Comparison of ENCODE assay signal across 8 cellular contexts in the genomic region with DNA sequence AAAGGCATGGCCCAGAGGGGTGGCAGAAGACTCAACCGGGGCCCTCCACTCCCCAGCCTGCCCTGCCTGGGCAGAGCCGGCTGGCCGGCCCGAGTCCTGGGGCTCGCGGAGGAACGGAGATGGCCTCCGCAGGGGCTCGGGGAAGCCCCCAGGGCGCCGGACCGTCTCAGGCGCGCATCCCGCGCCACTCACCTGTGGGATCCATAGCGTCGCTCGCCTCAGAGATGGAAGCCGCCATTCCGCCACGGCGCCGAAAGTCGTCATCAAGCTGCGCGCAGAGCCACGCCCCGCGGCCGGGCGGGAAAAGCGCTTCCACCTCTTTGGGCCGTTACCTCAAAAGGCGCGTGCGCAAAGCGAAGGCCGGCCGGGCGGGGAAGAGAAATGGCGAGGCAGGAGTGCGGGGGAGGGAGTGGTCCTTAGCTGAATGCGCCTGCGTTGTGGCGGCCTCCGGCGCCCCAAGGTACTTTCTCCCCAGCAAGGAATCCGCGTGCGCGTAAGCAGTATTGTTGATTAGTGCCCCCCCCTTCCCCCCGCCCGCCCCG. TPM values are rescaled to one million over a fixed set of nuclear protein-coding genes. Genes with fewer than 3 reads are reported as not detected.
A peak's percentile ranks its signal among the peaks of the same experiment; 100 is the strongest.
DNase-seq lines count a peak whose midpoint lies in the region; ATAC-seq and TF ChIP-seq lines count a peak whose summit lies in the region.

A gene with protein sequence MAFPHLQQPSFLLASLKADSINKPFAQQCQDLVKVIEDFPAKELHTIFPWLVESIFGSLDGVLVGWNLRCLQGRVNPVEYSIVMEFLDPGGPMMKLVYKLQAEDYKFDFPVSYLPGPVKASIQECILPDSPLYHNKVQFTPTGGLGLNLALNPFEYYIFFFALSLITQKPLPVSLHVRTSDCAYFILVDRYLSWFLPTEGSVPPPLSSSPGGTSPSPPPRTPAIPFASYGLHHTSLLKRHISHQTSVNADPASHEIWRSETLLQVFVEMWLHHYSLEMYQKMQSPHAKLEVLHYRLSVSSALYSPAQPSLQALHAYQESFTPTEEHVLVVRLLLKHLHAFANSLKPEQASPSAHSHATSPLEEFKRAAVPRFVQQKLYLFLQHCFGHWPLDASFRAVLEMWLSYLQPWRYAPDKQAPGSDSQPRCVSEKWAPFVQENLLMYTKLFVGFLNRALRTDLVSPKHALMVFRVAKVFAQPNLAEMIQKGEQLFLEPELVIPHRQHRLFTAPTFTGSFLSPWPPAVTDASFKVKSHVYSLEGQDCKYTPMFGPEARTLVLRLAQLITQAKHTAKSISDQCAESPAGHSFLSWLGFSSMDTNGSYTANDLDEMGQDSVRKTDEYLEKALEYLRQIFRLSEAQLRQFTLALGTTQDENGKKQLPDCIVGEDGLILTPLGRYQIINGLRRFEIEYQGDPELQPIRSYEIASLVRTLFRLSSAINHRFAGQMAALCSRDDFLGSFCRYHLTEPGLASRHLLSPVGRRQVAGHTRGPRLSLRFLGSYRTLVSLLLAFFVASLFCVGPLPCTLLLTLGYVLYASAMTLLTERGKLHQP (minus strand): TSS at position 265 of the 542 bp plus-strand sequence. CDS start 5,010 bp downstream, outside the sequence.

- peak within 1 kb of the TSS; percentile 95 for H3K27ac Mint-ChIP-seq in T-helper 1 cell treated with Interleukin-12 subunit alpha and Interleukin-12 subunit beta and Interleukin-4 antibody, amounts not matched to agents 30 μg/mL and 1 μg/mL, for 36 hours
- peak within 1 kb of the TSS; percentile 96 for H3K27ac Mint-ChIP-seq in progenitor cell of endocrine pancreas

- no peaks in the 10 kb centered on the region for H3K27me3 Mint-ChIP-seq in T-helper 1 cell treated with Interleukin-12 subunit alpha and Interleukin-12 subunit beta and Interleukin-4 antibody, amounts not matched to agents 30 μg/mL and 1 μg/mL, for 36 hours (ENCODE audit: low read depth)
- no peaks in the 10 kb centered on the region for H3K27me3 Mint-ChIP-seq in progenitor cell of endocrine pancreas

- in situ Hi-C loops in GM13976 (cut with MboI; ENCODE audit: low sequenced_read_pairs, unreplicated experiment) = loop anchor here (25.0 kb wide), 1 partner anchor 156 kb away; the partner anchor contains the start of gene IMP4

- peaks cover 2% of the 10 kb centered on the region for H3K36me3 Mint-ChIP-seq in T-helper 1 cell treated with Interleukin-12 subunit alpha and Interleukin-12 subunit beta and Interleukin-4 antibody, amounts not matched to agents 30 μg/mL and 1 μg/mL, for 36 hours (ENCODE audit: low read depth)
- no peaks in the 10 kb centered on the region for H3K36me3 Mint-ChIP-seq in progenitor cell of endocrine pancreas (ENCODE audit: insufficient read depth)

- TF ChIP-seq CTCF in GM13976 (IDR thresholded peaks at IDR 0.05; ENCODE audit: borderline replicate concordance, control extremely low read depth, extremely low read depth, insufficient read depth, missing control alignments) (no peak), progenitor cell of endocrine pancreas (IDR thresholded peaks at IDR 0.05; ENCODE audit: unreplicated experiment) (no peak)

- H3K4me1 Mint-ChIP-seq in T-helper 1 cell treated with Interleukin-12 subunit alpha and Interleukin-12 subunit beta and Interleukin-4 antibody, amounts not matched to agents 30 μg/mL and 1 μg/mL, for 36 hours (ENCODE audit: low read depth) = peaks cover 14% of the 10 kb centered on the region
- H3K4me1 Mint-ChIP-seq in progenitor cell of endocrine pancreas (ENCODE audit: low read depth) = peaks cover 16% of the 10 kb centered on the region

- ATAC-seq in HG02884 (IDR thresholded peaks at IDR 0.05; ENCODE audit: unreplicated experiment) (peak; percentile 50), left cardiac atrium (peak; percentile 92 to 93)

- DNase-seq in GM13976 (ENCODE audit: low spot score) = peak; percentile 93
- peak; percentile 93 for DNase-seq in NCI-H1694 (lab: John Stamatoyannopoulos, UW)
- DNase-seq in amniotic stem cell (lab: John Stamatoyannopoulos, UW) = peak; percentile 90
- DNase-seq in left cardiac atrium = peak; percentile 98
- peak; percentile 95 for DNase-seq in progenitor cell of endocrine pancreas (ENCODE audit: low spot score, unreplicated experiment)
- DNase-seq in ureter (ENCODE audit: low spot score) = peak; percentile 98

- H3K4me3 Mint-ChIP-seq in T-helper 1 cell treated with Interleukin-12 subunit alpha and Interleukin-12 subunit beta and Interleukin-4 antibody, amounts not matched to agents 30 μg/mL and 1 μg/mL, for 36 hours = peak within 1 kb of the TSS; percentile 90
- peak within 1 kb of the TSS; percentile 94 for H3K4me3 Mint-ChIP-seq in progenitor cell of endocrine pancreas (ENCODE audit: low read depth)

- H3K9me3 Mint-ChIP-seq in T-helper 1 cell treated with Interleukin-12 subunit alpha and Interleukin-12 subunit beta and Interleukin-4 antibody, amounts not matched to agents 30 μg/mL and 1 μg/mL, for 36 hours = no peaks in the 10 kb centered on the region
- no peaks in the 10 kb centered on the region for H3K9me3 Mint-ChIP-seq in progenitor cell of endocrine pancreas (ENCODE audit: low read depth)

- intact Hi-C loops in left cardiac atrium (cut with DNase I) = loop anchor here (5.0 to 10.0 kb wide), 2 partner anchors 153 to 156 kb away; no protein-coding TSS in a partner anchor

RNA-seq across cellular contexts. Expression of the gene that starts here (rescaled TPM):
- total RNA-seq in left cardiac atrium (10 to 100 TPM; 20.2 to 24.4 TPM), progenitor cell of endocrine pancreas (86.0 and 93.8 TPM in 2 replicates), ureter (39.6 TPM)

Comparison
In these comparisons a context has a peak if more than half of its experiments do, and no peak if none do; other contexts are left out.
1. Peak in every context shown above with its lines: DNase-seq and ATAC-seq.